Comparison of ENCODE assay signal across 21 cellular contexts in the genomic region with DNA sequence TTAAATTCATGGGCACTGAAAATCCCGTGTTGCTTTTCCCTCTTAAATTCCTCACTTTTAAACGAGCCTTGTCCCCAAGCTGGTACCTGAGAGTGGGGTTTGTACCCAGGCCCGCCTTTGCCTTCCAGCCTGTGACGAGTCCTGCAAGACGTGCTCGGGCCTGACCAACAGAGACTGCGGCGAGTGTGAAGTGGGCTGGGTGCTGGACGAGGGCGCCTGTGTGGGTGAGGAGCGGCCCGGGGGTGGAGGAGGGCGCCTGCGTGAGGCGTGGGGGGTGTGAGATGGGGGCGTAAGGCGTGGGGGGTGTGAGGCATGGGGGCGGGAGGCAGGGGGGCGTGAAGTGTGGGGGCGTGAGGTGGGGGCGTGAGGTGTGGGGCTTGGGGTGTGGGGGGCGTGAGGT.
"Had no signal": no experiment of that assay in that cellular context is flagged by ENCODE, and none has a peak within 500 bp of the region (broad histone marks: within the 10 kb centered on the region; RNA-seq: fewer than 3 reads in every experiment).

No MANE protein-coding gene starts in this region.

- H3K4me3 ChIP-seq: left ventricle myocardium inferior, right lobe of liver, skin epidermis, testis, upper lobe of left lung had no signal

- H3K4me1 ChIP-seq: parathyroid adenoma had no signal

- ATAC-seq: activated CD8-positive, alpha-beta T cell treated with anti-CD3 and anti-CD28 coated beads, Interleukin-2, amount 10 ng/mL, durations not matched to agents 7 days and 5 days; activated naive CD4-positive, alpha-beta T cell treated with anti-CD3 and anti-CD28 coated beads, Interleukin-2, amount 50 U/mL, for 72 hours; activated T-helper 17 cell treated with anti-CD3 and anti-CD28 coated beads, Interleukin-2, amount 50 U/mL, for 72 hours; right lobe of liver; stimulated activated memory B cell treated with anti-CD40 and anti-IgM and Interleukin-4, amounts not matched to agents 10 μg/mL and 1 μg/mL and 100 μg/mL, for 72 hours; T-cell had no signal

- H3K27ac ChIP-seq: left ventricle myocardium inferior, parathyroid adenoma, right lobe of liver, skin epidermis, testis, upper lobe of left lung, WERI-Rb-1 had no signal

- H3K79me2 ChIP-seq: parathyroid adenoma had no signal

- H3K9ac ChIP-seq: parathyroid adenoma had no signal

- H2AFZ ChIP-seq: parathyroid adenoma had no signal

- H3K27me3 ChIP-seq: esophagus muscularis mucosa, right lobe of liver, testis, upper lobe of left lung had no signal

- H3K9me3 ChIP-seq: esophagus muscularis mucosa, left ventricle myocardium inferior, right lobe of liver, testis, upper lobe of left lung had no signal

- DNase-seq: activated CD4-positive, alpha-beta T cell treated with anti-CD3 and anti-CD28 coated beads for 1 hour; activated CD4-positive, alpha-beta T cell treated with anti-CD3 and anti-CD28 coated beads, Interleukin-2, amount 50 U/mL, for 1 hour; activated CD8-positive, alpha-beta T cell treated with anti-CD3 and anti-CD28 coated beads, Interleukin-2, amount 10 ng/mL, durations not matched to agents 7 days and 5 days; caudate nucleus; effector memory CD4-positive, alpha-beta T cell; hypothalamus; left ventricle myocardium inferior; midbrain; nucleus accumbens; stimulated activated CD4-positive, alpha-beta T cell treated with anti-CD3 and anti-CD28 coated beads, Interleukin-15, amount 100 ng/mL, for 24 hours; T-cell; testis; WERI-Rb-1 had no signal
